In the genomic region with DNA sequence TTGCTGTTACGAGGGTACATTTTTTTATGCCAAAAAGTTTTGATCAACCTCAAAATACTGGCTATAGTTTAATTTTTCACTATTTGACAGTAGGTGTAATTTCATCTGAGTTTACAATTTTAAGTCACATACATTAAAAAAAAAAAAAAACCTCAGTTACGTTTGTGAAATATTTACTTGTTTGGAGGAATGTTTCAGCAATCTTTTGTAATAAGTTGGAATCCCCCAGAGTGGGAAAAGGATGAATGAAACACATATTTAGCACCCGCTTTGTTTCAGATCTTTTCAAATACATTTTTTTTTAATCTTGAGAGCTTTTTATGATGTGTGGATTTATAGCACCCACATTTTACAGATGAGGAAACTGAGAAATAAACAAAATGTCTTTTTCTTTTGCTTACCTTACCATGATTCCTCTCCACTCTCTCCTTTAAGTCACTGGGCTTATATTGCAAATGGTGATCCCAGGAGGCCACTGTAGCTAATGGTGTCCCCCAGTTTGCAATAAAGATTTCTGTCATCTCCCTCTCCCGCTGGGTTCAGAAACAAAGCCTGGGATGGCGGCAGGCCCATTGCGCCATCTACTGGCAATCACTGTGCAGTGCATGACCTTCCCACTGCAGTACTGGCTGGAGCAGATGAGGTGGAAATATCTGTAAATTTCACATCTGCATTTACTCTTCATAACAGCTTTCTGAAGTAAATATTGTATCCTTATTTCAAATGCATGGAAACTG, we compare ENCODE assay signal across 8 cellular contexts. TPM values are rescaled to one million over a fixed set of nuclear protein-coding genes. Genes with fewer than 3 reads are reported as not detected.
DNase-seq lines count a peak whose midpoint lies in the region; TF ChIP-seq lines count a peak whose summit lies in the region.

No MANE protein-coding gene starts in this region.

- peak; percentile 21 to 60 for DNase-seq in NCI-H524 (lab: John Stamatoyannopoulos, UW)
- DNase-seq in NCI-H524 treated with DMSO at 0.1 percent for 48 hours (lab: John Stamatoyannopoulos, UW), result no peak
- DNase-seq in HT1080 (ENCODE audit: low read depth), result peak; percentile 65
- DNase-seq in SJCRH30, result peak; percentile 40 to 75
- DNase-seq in activated gamma-delta T cell treated with anti-CD3 and anti-CD28 coated beads, Interleukin-2, amount 50 U/mL, for 16 hours (ENCODE audit: low read depth), result peak; percentile 52
- peak; percentile 87 for DNase-seq in germinal center (ENCODE audit: low spot score)
- peak; percentile 21 to 73 (median 55) for DNase-seq in ovary
- peak; percentile 41 to 80 for DNase-seq in tibial nerve (ENCODE audit: low spot score in 2 of 2)

- TF ChIP-seq CTCF in ovary (IDR thresholded peaks at IDR 0.05), result peak; percentile 50 to 77 (median 52)
- TF ChIP-seq CTCF in tibial nerve (IDR thresholded peaks at IDR 0.05), result peak; percentile 76 to 100 (median 87)

- TF ChIP-seq POLR2A in ovary (IDR thresholded peaks at IDR 0.05) (no peak), tibial nerve (IDR thresholded peaks at IDR 0.05) (no peak)

- TF ChIP-seq EP300 in ovary (IDR thresholded peaks at IDR 0.05), result no peak
- TF ChIP-seq EP300 in tibial nerve (IDR thresholded peaks at IDR 0.05), result no peak

- H3K9me3 ChIP-seq in SJCRH30 (replicated peaks), result no peaks in the 10 kb centered on the region
- H3K9me3 ChIP-seq in ovary, result no peaks in the 10 kb centered on the region
- no peaks in the 10 kb centered on the region for H3K9me3 ChIP-seq in tibial nerve

- H3K36me3 ChIP-seq in SJCRH30 (no peaks in the 10 kb centered on the region), ovary (no peaks in the 10 kb centered on the region), tibial nerve (no peaks in the 10 kb centered on the region)

- H3K27me3 ChIP-seq in SJCRH30 (peaks cover 30% of the 10 kb centered on the region), ovary (no peaks in the 10 kb centered on the region), tibial nerve (no peaks in the 10 kb centered on the region)

- H3K4me1 ChIP-seq in SJCRH30, result no peaks in the 10 kb centered on the region
- no peaks in the 10 kb centered on the region for H3K4me1 ChIP-seq in ovary (ENCODE audit: insufficient read depth)
- peaks cover 0 to 13% (median 3%) of the 10 kb centered on the region in 4 donors for H3K4me1 ChIP-seq in tibial nerve

- no peak overlapping the region for H3K4me3 ChIP-seq in SJCRH30
- H3K4me3 ChIP-seq in ovary, result no peak overlapping the region
- H3K4me3 ChIP-seq in tibial nerve, result no peak overlapping the region

- WGBS in ovary, 3 donors, result 27 to 37% (median 31%) methylated on average over 6 of the region's 6 CpGs
- 37 to 39% methylated on average over 6 of the region's 6 CpGs for WGBS in tibial nerve, 2 donors

- no peak overlapping the region for H3K27ac ChIP-seq in SJCRH30
- no peak overlapping the region for H3K27ac ChIP-seq in ovary
- H3K27ac ChIP-seq in tibial nerve, result no peak overlapping the region

- intact Hi-C loops in ovary (cut with DNase I), result loop anchor here in 1 of 4 donors (10.0 kb wide), 1 partner anchor 84 kb away; the partner anchor contains the start of gene CCL18

RNA-seq across cellular contexts. Expression of gene TBC1D3B, which starts 27.7 kb away (rescaled TPM):
- total RNA-seq in HT1080 (2014; rRNA removed; shearing (Covaris generic)), result 2.0 TPM in 1 of 2 replicates, not detected in the other
- polyA plus RNA-seq in HT1080 (2015; cell fraction: cytosol; rRNA removed), result not detected in 2 replicates
- polyA plus RNA-seq in HT1080 (2015; cell fraction: nucleus; rRNA removed), result 4.4 and 6.0 TPM in 2 replicates
- 1.5 and 3.7 TPM in 2 replicates for total RNA-seq in SJCRH30 (2014; rRNA removed; shearing (Covaris generic))
- 10 to 100 TPM in 1 of 7 donors, 1 to 10 TPM in 6; 1.1 to 11.5 (median 4.5) TPM for total RNA-seq in ovary
- polyA plus RNA-seq in ovary, result 1 to 10 TPM in 1 of 2 donors, not detected in 1; 2.5 TPM
- total RNA-seq in tibial nerve, result 1 to 10 TPM in 2 of 4 donors, not detected in 2; 1.0 to 4.5 TPM

RNA-seq across cellular contexts. Expression of gene CCL4, which starts 45.1 kb away (rescaled TPM):
- not detected in 2 replicates for total RNA-seq in HT1080 (2014; rRNA removed; shearing (Covaris generic))
- polyA plus RNA-seq in HT1080 (2015; cell fraction: cytosol; rRNA removed), result not detected in 2 replicates
- polyA plus RNA-seq in HT1080 (2015; cell fraction: nucleus; rRNA removed), result not detected in 2 replicates
- total RNA-seq in SJCRH30 (2014; rRNA removed; shearing (Covaris generic)), result not detected in 2 replicates
- total RNA-seq in ovary (10 to 100 TPM in 1 of 7 donors, 1 to 10 TPM in 6; 1.1 to 15.2 (median 2.0) TPM), tibial nerve (1 to 10 TPM in 2 of 4 donors, under 1 TPM in 1, not detected in 1; 0.90 to 2.4 (median 1.9) TPM)
- polyA plus RNA-seq in ovary, result 10 to 100 TPM in 1 of 2 donors, 1 to 10 TPM in 1; 2.7 to 17.2 TPM

RNA-seq across cellular contexts. Expression of gene CCL3L1, which starts 47.8 kb away (rescaled TPM):
- total RNA-seq in HT1080 (2014; rRNA removed; shearing (Covaris generic)), result 0.13 TPM in 1 of 2 replicates, not detected in the other
- not detected in 2 replicates for polyA plus RNA-seq in HT1080 (2015; cell fraction: cytosol; rRNA removed)
- not detected in 2 replicates for polyA plus RNA-seq in HT1080 (2015; cell fraction: nucleus; rRNA removed)
- total RNA-seq in SJCRH30 (2014; rRNA removed; shearing (Covaris generic)), result not detected in 2 replicates
- total RNA-seq in ovary (1 to 10 TPM in 2 of 7 donors, under 1 TPM in 2, not detected in 3; 0.22 to 2.6 (median 0.89) TPM), tibial nerve (not detected)
- polyA plus RNA-seq in ovary, result 1 to 10 TPM in 1 of 2 donors, under 1 TPM in 1; 0.70 to 2.1 TPM

RNA-seq across cellular contexts. Expression of gene CCL3, which starts 58.8 kb away (rescaled TPM):
- 0.17 TPM in 1 of 2 replicates, not detected in the other for total RNA-seq in HT1080 (2014; rRNA removed; shearing (Covaris generic))
- 0.36 TPM in 1 of 2 replicates, not detected in the other for polyA plus RNA-seq in HT1080 (2015; cell fraction: cytosol; rRNA removed)
- 0.12 TPM in 1 of 2 replicates, not detected in the other for polyA plus RNA-seq in HT1080 (2015; cell fraction: nucleus; rRNA removed)
- not detected in 2 replicates for total RNA-seq in SJCRH30 (2014; rRNA removed; shearing (Covaris generic))
- total RNA-seq in ovary, result 1 to 10 TPM in 5 of 7 donors, under 1 TPM in 2; 0.57 to 9.3 (median 3.1) TPM
- 1 to 10 TPM; 3.7 to 5.3 TPM for polyA plus RNA-seq in ovary
- total RNA-seq in tibial nerve, result 1 to 10 TPM in 1 of 4 donors, not detected in 3; 3.6 TPM
